In the genomic region with DNA sequence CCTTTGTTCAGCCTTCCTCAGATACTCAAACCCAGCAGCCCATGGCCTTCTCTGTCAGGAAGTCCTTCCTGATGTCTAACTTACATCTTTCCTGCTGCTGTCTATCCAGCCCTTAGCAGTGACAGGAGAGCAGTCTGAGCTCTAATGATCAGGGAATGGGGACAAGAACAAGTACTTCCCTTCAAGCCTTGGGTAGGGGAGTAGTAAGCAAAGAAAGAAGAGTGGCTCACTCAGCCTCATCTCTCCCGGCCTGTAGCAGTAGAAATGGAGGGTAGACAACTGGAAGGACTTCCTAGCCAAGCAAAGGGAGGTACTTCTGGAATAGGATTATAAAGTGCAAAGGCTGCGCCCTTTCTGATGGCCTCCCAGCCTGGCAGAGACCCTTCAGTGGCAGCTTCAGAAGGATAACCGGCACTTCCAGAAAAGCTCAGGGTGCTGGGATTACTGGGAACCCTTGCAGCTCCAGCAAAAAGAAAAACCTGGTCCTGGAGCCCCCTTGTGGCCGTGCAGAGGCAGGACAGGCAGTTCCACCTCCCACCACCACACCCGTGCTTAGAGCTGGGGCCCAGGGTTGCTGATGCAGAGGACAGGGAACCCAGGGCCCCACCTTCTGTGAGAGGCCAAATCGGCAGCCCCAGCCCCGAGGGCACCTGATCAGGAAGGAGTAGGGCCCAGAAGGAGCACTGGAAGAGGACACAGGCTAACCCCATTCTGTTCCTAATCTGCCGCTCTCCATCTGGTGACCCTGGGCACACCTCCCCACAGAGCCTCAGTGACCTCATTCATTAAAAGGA, we compare ENCODE assay signal across 8 cellular contexts. TPM values are rescaled to one million over a fixed set of nuclear protein-coding genes. Genes with fewer than 3 reads are reported as not detected.
DNase-seq lines count a peak whose midpoint lies in the region; ATAC-seq, FAIRE-seq and TF ChIP-seq lines count a peak whose summit lies in the region.

No MANE protein-coding gene starts in this region.

- H3K4me1 Mint-ChIP-seq in natural killer cell treated with Interleukin-12 subunit alpha and Interleukin-12 subunit beta and Interleukin-15 and Interleukin-18, amount 100 ng/mL, for 72 hours (ENCODE audit: low read depth in 2 of 2): peaks cover 0 to 6% of the 10 kb centered on the region in 2 donors

- H3K9ac ChIP-seq in OCI-LY1 (ENCODE audit: low read length): no peak overlapping the region

- H3K27ac ChIP-seq in OCI-LY1 (ENCODE audit: low read depth, low read length, poor library complexity, severe bottlenecking) (no peak overlapping the region), substantia nigra (ENCODE audit: low read depth, low read length, poor library complexity, severe bottlenecking) (no peak overlapping the region)

- no peaks in the 10 kb centered on the region for H3K79me2 ChIP-seq in OCI-LY1 (ENCODE audit: insufficient read depth, low read length)

- DNase-seq in GM03348 (ENCODE audit: low spot score) (peak; percentile 90), HTR-8/SVneo (ENCODE audit: insufficient read length, low spot score) (peak; percentile 74), epithelial cell of proximal tubule (ENCODE audit: low read depth) (no peak), substantia nigra (lab: John Stamatoyannopoulos, UW) (peak in 39 of 49 donors; percentile 1 to 46 (median 20))
- peak; percentile 85 for DNase-seq in activated CD8-positive, alpha-beta memory T cell treated with anti-CD3 and anti-CD28 coated beads, Interleukin-2, amount 50 U/mL, for 48 hours
- DNase-seq in natural killer cell treated with Interleukin-12 subunit alpha and Interleukin-12 subunit beta and Interleukin-15 and Interleukin-18, amount 100 ng/mL, for 72 hours (ENCODE audit: low spot score): peak; percentile 64

- peaks cover 41 to 42% of the 10 kb centered on the region in 2 donors for H3K27me3 Mint-ChIP-seq in natural killer cell treated with Interleukin-12 subunit alpha and Interleukin-12 subunit beta and Interleukin-15 and Interleukin-18, amount 100 ng/mL, for 72 hours

- H3K36me3 Mint-ChIP-seq in natural killer cell treated with Interleukin-12 subunit alpha and Interleukin-12 subunit beta and Interleukin-15 and Interleukin-18, amount 100 ng/mL, for 72 hours: no peaks in the 10 kb centered on the region

- H3K27ac Mint-ChIP-seq in natural killer cell treated with Interleukin-12 subunit alpha and Interleukin-12 subunit beta and Interleukin-15 and Interleukin-18, amount 100 ng/mL, for 72 hours: no peak overlapping the region

- no peaks in the 10 kb centered on the region for H4K20me1 ChIP-seq in OCI-LY1 (ENCODE audit: insufficient read depth, low read length)

- H3K4me1 ChIP-seq in OCI-LY1 (ENCODE audit: insufficient read depth, low read length, severe bottlenecking): peaks cover 16% of the 10 kb centered on the region

- no peak overlapping the region for H2AFZ ChIP-seq in OCI-LY1 (ENCODE audit: low read length)

- H3K9me3 ChIP-seq in OCI-LY1 (ENCODE audit: low read length): no peaks in the 10 kb centered on the region

- TF ChIP-seq CTCF in OCI-LY1 (IDR thresholded peaks at IDR 0.05; ENCODE audit: low read length) (peak; percentile 88), epithelial cell of proximal tubule (conservative IDR thresholded peaks at IDR 0.05; ENCODE audit: low read depth, low read length) (peak; percentile 96)

- H3K27me3 ChIP-seq in OCI-LY1 (ENCODE audit: insufficient read depth, low read length): 0 out of 2 replicates have a peak, but pooled peaks cover 6% of the 10 kb centered on the region

- no peaks in the 10 kb centered on the region for H3K36me3 ChIP-seq in OCI-LY1 (ENCODE audit: insufficient read depth, low read length)

- ATAC-seq in natural killer cell treated with Interleukin-12 subunit alpha and Interleukin-12 subunit beta and Interleukin-15 and Interleukin-18, amount 100 ng/mL, for 72 hours: peak; percentile 80 to 84
- ATAC-seq in GM18502 (IDR thresholded peaks at IDR 0.05; ENCODE audit: poor library complexity, unreplicated experiment): no peak

- no peak overlapping the region for H3K4me3 Mint-ChIP-seq in natural killer cell treated with Interleukin-12 subunit alpha and Interleukin-12 subunit beta and Interleukin-15 and Interleukin-18, amount 100 ng/mL, for 72 hours

- H3K4me3 ChIP-seq in OCI-LY1 (ENCODE audit: low read depth, low read length, poor library complexity, severe bottlenecking) (no peak overlapping the region), epithelial cell of proximal tubule (ENCODE audit: low read depth, low read length) (no peak overlapping the region)

- no peak for FAIRE-seq in HTR-8/SVneo (lab: Jason Lieb, UNC)

- no peak overlapping the region for H3K4me2 ChIP-seq in OCI-LY1 (ENCODE audit: low read length)

- no peaks in the 10 kb centered on the region for H3F3A ChIP-seq in OCI-LY1 (ENCODE audit: insufficient read depth, low read length)

- H3K9me3 Mint-ChIP-seq in natural killer cell treated with Interleukin-12 subunit alpha and Interleukin-12 subunit beta and Interleukin-15 and Interleukin-18, amount 100 ng/mL, for 72 hours: no peaks in the 10 kb centered on the region

- no peaks in the 10 kb centered on the region for H3K9me2 ChIP-seq in OCI-LY1 (ENCODE audit: low read depth, low read length)

RNA-seq across cellular contexts. Expression of a gene that starts 12.4 kb away (rescaled TPM):
- 44.6 and 48.0 TPM in 2 replicates for total RNA-seq in epithelial cell of proximal tubule
- total RNA-seq in natural killer cell treated with Interleukin-12 subunit alpha and Interleukin-12 subunit beta and Interleukin-15 and Interleukin-18, amount 100 ng/mL, for 72 hours: 10 to 100 TPM; 25.2 to 25.3 TPM
